8 cellular contexts compared by ENCODE assay signal in genomic region chr12:9647825-9648700, GRCh38. TPM values are rescaled to one million over a fixed set of nuclear protein-coding genes. Genes with fewer than 3 reads are reported as not detected.
A peak's percentile ranks its signal among the peaks of the same experiment; 100 is the strongest.
DNase-seq lines count a peak whose midpoint lies in the region; ATAC-seq and TF ChIP-seq lines count a peak whose summit lies in the region.

No MANE protein-coding gene starts in this region.

- ATAC-seq in GM21825 (IDR thresholded peaks at IDR 0.05; ENCODE audit: unreplicated experiment): peak; percentile 59

- no peaks in the 10 kb centered on the region for H3K36me3 ChIP-seq in KMS-11 (ENCODE audit: insufficient read depth)

- peaks cover 63% of the 10 kb centered on the region for H3K4me1 ChIP-seq in KMS-11 (ENCODE audit: low read depth, poor library complexity, severe bottlenecking)

- peak overlapping the region; percentile 55 for H2AFZ ChIP-seq in KMS-11 (ENCODE audit: low read depth)

- H3K4me2 ChIP-seq in KMS-11: peak overlapping the region; percentile 100

- H3K27me3 ChIP-seq in KMS-11 (ENCODE audit: insufficient read depth, low read depth): no peaks in the 10 kb centered on the region

- H3K27ac ChIP-seq in KMS-11 (peak overlapping the region; percentile 90), temporal lobe (ENCODE audit: low read depth, low read length) (peak overlapping the region; percentile 36)

- TF ChIP-seq CTCF in KMS-11 (conservative IDR thresholded peaks at IDR 0.05; ENCODE audit: low read depth, low read length): no peak

- peak; percentile 90 for DNase-seq in EL
- DNase-seq in SIG-M5 treated with dmso at 0.1 percent for 504 hours (lab: John Stamatoyannopoulos, UW; ENCODE audit: unreplicated experiment): peak; percentile 90
- DNase-seq in activated naive CD4-positive, alpha-beta T cell (lab: John Stamatoyannopoulos, UW): peak; percentile 69 to 86 (median 76)
- DNase-seq in germinal center (ENCODE audit: low spot score): peak; percentile 89
- DNase-seq in occipital lobe (lab: John Stamatoyannopoulos, UW): peak; percentile 63

- peaks cover 42% of the 10 kb centered on the region for H3K79me2 ChIP-seq in KMS-11 (ENCODE audit: insufficient read depth, low read depth)

- no peaks in the 10 kb centered on the region for H4K20me1 ChIP-seq in KMS-11 (ENCODE audit: insufficient read depth)

- H3K4me3 ChIP-seq in KMS-11 (IDR thresholded peaks at IDR 0.05; ENCODE audit: insufficient read depth, low read depth, low read length): no peak overlapping the region

- peak overlapping the region; percentile 71 for H3K9ac ChIP-seq in KMS-11

RNA-seq across cellular contexts. Expression of gene CLEC2D, which starts 21.4 kb away (rescaled TPM):
- total RNA-seq in occipital lobe (11.4 TPM), temporal lobe (9.1 TPM)

RNA-seq across cellular contexts. Expression of gene KLRB1, which starts 40.3 kb away (rescaled TPM):
- total RNA-seq in occipital lobe: not detected
- total RNA-seq in temporal lobe: not detected
